ENCODE assay signal across 8 cellular contexts in genomic region chr3:127694467-127695215, GRCh38. TPM values are rescaled to one million over a fixed set of nuclear protein-coding genes. Genes with fewer than 3 reads are reported as not detected.
DNase-seq lines count a peak whose midpoint lies in the region; ATAC-seq and TF ChIP-seq lines count a peak whose summit lies in the region.

No MANE protein-coding gene starts in this region.

- peaks cover 0 to 18% (median 3%) of the 10 kb centered on the region in 4 donors for H3K36me3 ChIP-seq in sigmoid colon

- ATAC-seq in GM18873 (IDR thresholded peaks at IDR 0.05; ENCODE audit: low FRiP score, unreplicated experiment) (no peak), HG03280 (IDR thresholded peaks at IDR 0.05; ENCODE audit: unreplicated experiment) (no peak)

- peak; percentile 28 for TF ChIP-seq CTCF in fibroblast of pulmonary artery (IDR thresholded peaks at IDR 0.05; ENCODE audit: low read length, missing control alignments)
- peak in 3 of 4 experiments; percentile 15 to 40 (median 32) for TF ChIP-seq CTCF in sigmoid colon (IDR thresholded peaks at IDR 0.05)

- DNase-seq in NCI-H82 (lab: John Stamatoyannopoulos, UW) (peak; percentile 69), NCI-H82 treated with DMSO at 0.1 percent for 48 hours (lab: John Stamatoyannopoulos, UW; ENCODE audit: unreplicated experiment) (no peak), NCI-H2029 (lab: John Stamatoyannopoulos, UW) (peak; percentile 77), fibroblast of pulmonary artery (ENCODE audit: low read depth) (no peak), sigmoid colon (no peak)
- peak; percentile 45 for DNase-seq in activated CD4-positive, alpha-beta T cell treated with anti-CD3 and anti-CD28 coated beads, Interleukin-2, amount 50 U/mL, for 1 hour

- H3K27me3 ChIP-seq in sigmoid colon: no peaks in the 10 kb centered on the region

- H3K4me1 ChIP-seq in sigmoid colon: peaks cover 0 to 56% (median 52%) of the 10 kb centered on the region in 4 donors

- H3K4me3 ChIP-seq in fibroblast of pulmonary artery (replicated peaks; ENCODE audit: low read depth, low read length): no peak overlapping the region
- no peak overlapping the region for H3K4me3 ChIP-seq in sigmoid colon

- intact Hi-C loops in sigmoid colon (cut with DNase I): no loop called here

- no peak for TF ChIP-seq EP300 in sigmoid colon (IDR thresholded peaks at IDR 0.05)

- no peaks in the 10 kb centered on the region for H3K9me3 ChIP-seq in sigmoid colon

- TF ChIP-seq POLR2A in sigmoid colon (IDR thresholded peaks at IDR 0.05): no peak

- peak overlapping the region in 2 of 4 donors; percentile 16 to 97 for H3K27ac ChIP-seq in sigmoid colon

- 76 to 86% methylated on average over 17 of the region's 17 CpGs for WGBS in sigmoid colon, 2 donors

RNA-seq across cellular contexts. Expression of gene ABTB1, which starts 21.9 kb away (rescaled TPM):
- total RNA-seq in sigmoid colon: 10 to 100 TPM; 33.5 to 75.3 (median 49.1) TPM
- 10 to 100 TPM; 18.0 to 36.5 (median 24.6) TPM for polyA plus RNA-seq in sigmoid colon

Comparison
In these comparisons a context has a peak if more than half of its experiments do, and no peak if none do; other contexts are left out.
1. DNase-seq: peak in NCI-H82 (single experiment), NCI-H2029 (single experiment) and activated CD4-positive, alpha-beta T cell treated with anti-CD3 and anti-CD28 coated beads, Interleukin-2, amount 50 U/mL, for 1 hour (single experiment); none in NCI-H82 treated with DMSO at 0.1 percent for 48 hours (single experiment), fibroblast of pulmonary artery (single experiment) and sigmoid colon (single experiment).